ENCODE assay signal across 28 cellular contexts in genomic region chr6:121627761-121628160, GRCh38.
DNase-seq lines count a peak whose midpoint lies in the region; ATAC-seq, FAIRE-seq and TF ChIP-seq lines count a peak whose summit lies in the region.
"Had no signal": no experiment of that assay in that cellular context is flagged by ENCODE, and none has a peak within 500 bp of the region (broad histone marks: within the 10 kb centered on the region; RNA-seq: fewer than 3 reads in every experiment).

No MANE protein-coding gene starts in this region.

- in situ Hi-C loops in HepG2 (cut with HindIII; ENCODE audit: extremely low pct_ligation_motif_present, low pct_unique_long_range_greater_than_20kb): no loop called here

- H3K4me2 ChIP-seq in HepG2 (ENCODE audit: low read depth, low read length): no peak overlapping the region
- H3K4me2 ChIP-seq in mesenchymal stem cell (ENCODE audit: low read length, poor library complexity, severe bottlenecking): no peak overlapping the region
- H3K4me2 ChIP-seq: smooth muscle cell had no signal

- H3K23ac ChIP-seq in mesenchymal stem cell (ENCODE audit: low read length in 2 of 2): no peak overlapping the region

- POLR2A ChIA-PET in HepG2 (lab: Yijun Ruan, JAX): no interaction called here

- H2AFZ ChIP-seq in HepG2 (ENCODE audit: low read length) (no peak overlapping the region), mesenchymal stem cell (ENCODE audit: low read depth, low read length) (no peak overlapping the region)

- no peak overlapping the region for H4K8ac ChIP-seq in mesenchymal stem cell (ENCODE audit: low read length)

- no peak overlapping the region for H2BK12ac ChIP-seq in mesenchymal stem cell (ENCODE audit: low read length in 2 of 2)

- H3K79me2 ChIP-seq in HepG2 (ENCODE audit: insufficient read depth, low read length): no peaks in the 10 kb centered on the region

- no peak overlapping the region for H4K91ac ChIP-seq in mesenchymal stem cell (ENCODE audit: low read length)

- no peaks in the 10 kb centered on the region for H3K79me1 ChIP-seq in mesenchymal stem cell (replicated peaks; ENCODE audit: low read length, poor library complexity, severe bottlenecking)

- H2BK15ac ChIP-seq in mesenchymal stem cell (ENCODE audit: low read depth, poor library complexity, severe bottlenecking): no peak overlapping the region

- FAIRE-seq in HepG2 (lab: Jason Lieb, UNC): no peak
- FAIRE-seq in bronchial epithelial cell (lab: Jason Lieb, UNC): no peak
- FAIRE-seq: urothelium cell line had no signal

- no TSS peak for BruUV-seq in HepG2 (replicated peaks; lab: Mats Ljungman, UMichigan)

- H3K27me3 ChIP-seq in right lobe of liver (no peaks in the 10 kb centered on the region), HepG2 (ENCODE audit: control insufficient read depth in 1 of 2, insufficient read depth in 2 of 2, low read length in 2 of 2) (no peaks in the 10 kb centered on the region), bronchial epithelial cell (ENCODE audit: control insufficient read depth, insufficient read depth, low read length) (no peaks in the 10 kb centered on the region), mesenchymal stem cell (ENCODE audit: control insufficient read depth in 1 of 2, insufficient read depth in 1 of 2, low read length in 2 of 2) (no peaks in the 10 kb centered on the region)
- H3K27me3 ChIP-seq: esophagus squamous epithelium, gastroesophageal sphincter, SJSA1 had no signal

- TF ChIP-seq EP300 in HepG2 (IDR thresholded peaks at IDR 0.05; ENCODE audit: low read depth in 2 of 2, low read length in 2 of 2): no peak
- TF ChIP-seq EP300 in HepG2 (CRISPR knock-in tag; IDR thresholded peaks at IDR 0.05; ENCODE audit: borderline replicate concordance): no peak

- DNase-seq in right lobe of liver (peak in 2 of 3 donors; percentile 56 to 57), HepG2 (ENCODE audit: low spot score) (no peak), bronchial epithelial cell (ENCODE audit: low read depth) (peak; percentile 84), kidney tubule cell (ENCODE audit: low spot score) (peak; percentile 26), caudate nucleus (lab: John Stamatoyannopoulos, UW) (no peak), HCEC 1CT (no peak), NCI-H187 (lab: John Stamatoyannopoulos, UW) (no peak), mesenchymal stem cell (no peak)
- DNase-seq: activated CD4-positive, CD25-positive, alpha-beta regulatory T cell; activated CD8-positive, alpha-beta memory T cell treated with anti-CD3 and anti-CD28 coated beads, Interleukin-2, amount 10 ng/mL, durations not matched to agents 7 days and 5 days; activated T-cell treated with anti-CD3 and anti-CD28 coated beads, Interleukin-2, amount 50 U/mL, for 48 hours; CD4-positive, CD25-positive, alpha-beta regulatory T cell; cerebellar nuclear complex; dermis blood vessel endothelial cell; EL; endodermal cell; esophagus squamous epithelium; KBM-7; left colon; NCI-H1436; NCI-H446; NCI-H82; stimulated activated naive CD4-positive, alpha-beta T cell treated with Interleukin-2 at 50 U/mL for 16 hours had no signal

- no peaks in the 10 kb centered on the region for H3K36me3 ChIP-seq in right lobe of liver
- no peaks in the 10 kb centered on the region for H3K36me3 ChIP-seq in HepG2 (replicated peaks in 1 of 2; ENCODE audit: control insufficient read depth in 1 of 2, insufficient read depth in 2 of 2, low read length in 2 of 2)
- no peaks in the 10 kb centered on the region for H3K36me3 ChIP-seq in bronchial epithelial cell (ENCODE audit: control insufficient read depth, insufficient read depth, low read length)
- no peaks in the 10 kb centered on the region for H3K36me3 ChIP-seq in mesenchymal stem cell (ENCODE audit: control insufficient read depth in 1 of 2, insufficient read depth in 2 of 2, low read depth in 1 of 2, low read length in 2 of 2)
- H3K36me3 ChIP-seq: esophagus squamous epithelium, gastroesophageal sphincter, SJSA1, thoracic aorta had no signal

- no peak for TF ChIP-seq POLR2A in right lobe of liver (IDR thresholded peaks at IDR 0.05)
- TF ChIP-seq POLR2A in HepG2 (IDR thresholded peaks at IDR 0.05; ENCODE audit: insufficient read depth in 1 of 2, low read depth in 2 of 2, low read length in 2 of 2): no peak

- 25% methylated on average over 1 of the region's 2 CpGs for WGBS in right lobe of liver (ENCODE audit: insufficient coverage, low coverage, low lambda C conversion rate, missing lambda C conversion rate)
- WGBS in HepG2 (ENCODE audit: low lambda C conversion rate): 7% methylated on average over 2 of the region's 2 CpGs
- WGBS in mesenchymal stem cell: 87% methylated on average over 2 of the region's 2 CpGs

- H3K4ac ChIP-seq in mesenchymal stem cell (ENCODE audit: low read depth in 1 of 2, low read length in 2 of 2): no peak overlapping the region

- H3K4me3 ChIP-seq in right lobe of liver (no peak overlapping the region), HepG2 (replicated peaks in 1 of 3; ENCODE audit: insufficient read depth in 1 of 3, low read depth in 2 of 3, low read length in 3 of 3) (no peak overlapping the region), bronchial epithelial cell (ENCODE audit: low read depth, low read length) (no peak overlapping the region), mesenchymal stem cell (ENCODE audit: insufficient read depth in 1 of 2, low read depth in 1 of 2, low read length in 2 of 2) (no peak overlapping the region)
- H3K4me3 ChIP-seq: esophagus squamous epithelium, gastroesophageal sphincter, SJSA1, smooth muscle cell, thoracic aorta had no signal

- TF ChIP-seq CTCF in right lobe of liver (IDR thresholded peaks at IDR 0.05) (no peak), HepG2 (CRISPR knock-in tag; IDR thresholded peaks at IDR 0.05) (no peak), bronchial epithelial cell (IDR thresholded peaks at IDR 0.05; ENCODE audit: insufficient read depth, low read length, severe bottlenecking) (no peak)

- no peak overlapping the region for H2BK120ac ChIP-seq in mesenchymal stem cell (ENCODE audit: low read depth, low read length)

- no peak for TF ChIP-seq RAD21 in HepG2 (CRISPR knock-in tag; IDR thresholded peaks at IDR 0.05)

- H3K27ac ChIP-seq in right lobe of liver (no peak overlapping the region), HepG2 (ENCODE audit: extremely low read length, insufficient read depth, low read length) (no peak overlapping the region), caudate nucleus (ENCODE audit: low read depth, low read length) (no peak overlapping the region), mesenchymal stem cell (ENCODE audit: low read length, poor library complexity, severe bottlenecking) (no peak overlapping the region)
- H3K27ac ChIP-seq: esophagus squamous epithelium, gastroesophageal sphincter, SJSA1, thoracic aorta had no signal

- no peaks in the 10 kb centered on the region for H4K20me1 ChIP-seq in HepG2 (ENCODE audit: insufficient read depth, low read length)

- CTCF ChIA-PET in HepG2 (lab: Yijun Ruan, JAX; ENCODE audit: low intra/inter-chr PET ratio, low total read pairs): no interaction called here

- H3K9me3 ChIP-seq in right lobe of liver (no peaks in the 10 kb centered on the region), HepG2 (ENCODE audit: low read length) (peaks cover 23% of the 10 kb centered on the region), mesenchymal stem cell (ENCODE audit: control insufficient read depth, low read length) (peaks cover 9% of the 10 kb centered on the region)
- H3K9me3 ChIP-seq: SJSA1 had no signal

- no peak overlapping the region for H2AK5ac ChIP-seq in mesenchymal stem cell (ENCODE audit: low read length, severe bottlenecking)

- H3K18ac ChIP-seq in mesenchymal stem cell (ENCODE audit: low read depth in 1 of 2, low read length in 2 of 2): no peak overlapping the region

- intact Hi-C loops in right lobe of liver (cut with DNase I): no loop called here
- intact Hi-C loops in HepG2 (cut with micrococcal nuclease; ENCODE audit: unreplicated experiment): no loop called here

- H3K9ac ChIP-seq in HepG2 (ENCODE audit: insufficient read depth, low read depth, low read length) (no peak overlapping the region), mesenchymal stem cell (ENCODE audit: low read length) (no peak overlapping the region)

- H3K4me1 ChIP-seq in right lobe of liver (peaks cover 0 to 6% (median 0%) of the 10 kb centered on the region in 4 donors), HepG2 (ENCODE audit: insufficient read depth, low read length) (no peaks in the 10 kb centered on the region), mesenchymal stem cell (ENCODE audit: control insufficient read depth, insufficient read depth, low read depth, low read length) (no peaks in the 10 kb centered on the region)
- H3K4me1 ChIP-seq: gastroesophageal sphincter, SJSA1 had no signal

- no peak overlapping the region for H3K14ac ChIP-seq in mesenchymal stem cell (ENCODE audit: low read length in 2 of 2)

- ATAC-seq in right lobe of liver: peak; percentile 36 to 100 (median 78)
- ATAC-seq in HepG2: no peak
- ATAC-seq: activated CD8-positive, alpha-beta memory T cell treated with anti-CD3 and anti-CD28 coated beads, Interleukin-2, amount 10 ng/mL, durations not matched to agents 7 days and 5 days; gastroesophageal sphincter; left colon had no signal

- H2BK5ac ChIP-seq in mesenchymal stem cell (ENCODE audit: low read depth, low read length, poor library complexity, severe bottlenecking): no peak overlapping the region

TF ChIP-seq in HepG2, 621 proteins besides CTCF, POLR2A, EP300 and RAD21 (continues in another document):
- TF ChIP-seq ZSCAN9 (CRISPR knock-in tag; IDR thresholded peaks at IDR 0.05; ENCODE audit: borderline replicate concordance) (no peak), FOXA3 (CRISPR knock-in tag; IDR thresholded peaks at IDR 0.05) (no peak), HMGA1 (CRISPR knock-in tag; conservative IDR thresholded peaks at IDR 0.05) (no peak), EHMT2 (IDR thresholded peaks at IDR 0.05; ENCODE audit: borderline replicate concordance, low read depth, low read length) (no peak), HOXA7 (CRISPR knock-in tag; IDR thresholded peaks at IDR 0.05) (no peak), SMC3 (IDR thresholded peaks at IDR 0.05; ENCODE audit: low read length) (no peak), ZNF143 (CRISPR knock-in tag; IDR thresholded peaks at IDR 0.05) (no peak)
- TF ChIP-seq, protein P1, sequence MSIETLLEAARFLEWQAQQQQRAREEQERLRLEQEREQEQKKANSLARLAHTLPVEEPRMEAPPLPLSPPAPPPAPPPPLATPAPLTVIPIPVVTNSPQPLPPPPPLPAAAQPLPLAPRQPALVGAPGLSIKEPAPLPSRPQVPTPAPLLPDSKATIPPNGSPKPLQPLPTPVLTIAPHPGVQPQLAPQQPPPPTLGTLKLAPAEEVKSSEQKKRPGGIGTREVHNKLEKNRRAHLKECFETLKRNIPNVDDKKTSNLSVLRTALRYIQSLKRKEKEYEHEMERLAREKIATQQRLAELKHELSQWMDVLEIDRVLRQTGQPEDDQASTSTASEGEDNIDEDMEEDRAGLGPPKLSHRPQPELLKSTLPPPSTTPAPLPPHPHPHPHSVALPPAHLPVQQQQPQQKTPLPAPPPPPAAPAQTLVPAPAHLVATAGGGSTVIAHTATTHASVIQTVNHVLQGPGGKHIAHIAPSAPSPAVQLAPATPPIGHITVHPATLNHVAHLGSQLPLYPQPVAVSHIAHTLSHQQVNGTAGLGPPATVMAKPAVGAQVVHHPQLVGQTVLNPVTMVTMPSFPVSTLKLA (IDR thresholded peaks at IDR 0.05): no peak

Comparison
In these comparisons a context has a peak if more than half of its experiments do, and no peak if none do; other contexts are left out.
1. DNase-seq: peak in right lobe of liver (2 of 3), bronchial epithelial cell (single experiment) and kidney tubule cell (single experiment); none in HepG2 (single experiment), caudate nucleus (0 of 61), HCEC 1CT (single experiment), NCI-H187 (0 of 2) and mesenchymal stem cell (single experiment).